29 cellular contexts compared by ENCODE assay signal in the genomic region with DNA sequence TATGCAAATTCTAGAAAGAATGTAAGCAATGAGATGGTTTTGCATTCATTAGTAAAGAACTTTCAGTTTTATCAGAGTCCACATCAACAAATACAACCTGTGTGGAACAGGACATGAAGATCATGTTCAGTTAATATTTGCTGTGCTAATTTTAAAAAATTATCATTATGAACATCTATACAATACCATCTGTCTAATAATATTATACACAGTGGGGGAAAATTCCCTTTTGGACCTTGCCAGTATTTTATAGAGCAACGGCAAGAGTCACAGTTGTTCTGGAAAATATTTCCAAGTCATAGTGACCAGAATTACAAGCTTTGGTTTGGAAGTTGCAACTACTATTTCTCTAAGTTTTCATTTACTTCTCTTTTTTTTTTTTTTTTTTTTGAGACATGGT.
"Had no signal": no experiment of that assay in that cellular context is flagged by ENCODE, and none has a peak within 500 bp of the region (broad histone marks: within the 10 kb centered on the region; RNA-seq: fewer than 3 reads in every experiment).

No MANE protein-coding gene starts in this region.

- ATAC-seq: foreskin keratinocyte, gastroesophageal sphincter, heart right ventricle, T-helper 17 cell had no signal

- H3K4me1 ChIP-seq: adrenal gland, esophagus muscularis mucosa, foreskin keratinocyte, gastroesophageal sphincter, heart right ventricle had no signal

- H3K27me3 ChIP-seq: adrenal gland, esophagus muscularis mucosa, foreskin keratinocyte, gastroesophageal sphincter, heart right ventricle, hepatocyte had no signal

- H3K4me3 ChIP-seq: adrenal gland, coronary artery, dorsolateral prefrontal cortex, esophagus muscularis mucosa, gastroesophageal sphincter, heart right ventricle, hepatocyte had no signal

- H3K36me3 ChIP-seq: adrenal gland, esophagus muscularis mucosa, gastroesophageal sphincter, heart right ventricle, WERI-Rb-1 had no signal

- H3K27ac ChIP-seq: adrenal gland, coronary artery, dorsolateral prefrontal cortex, esophagus muscularis mucosa, foreskin keratinocyte, gastroesophageal sphincter, heart right ventricle, hepatocyte, WERI-Rb-1 had no signal

- H3K9me3 ChIP-seq: adrenal gland, esophagus muscularis mucosa, gastroesophageal sphincter had no signal

- DNase-seq: activated B cell treated with CpG ODN at 0.5 μM for 24 hours; activated CD4-positive, alpha-beta T cell treated with anti-CD3 and anti-CD28 coated beads for 48 hours; activated CD4-positive, alpha-beta T cell treated with anti-CD3 and anti-CD28 coated beads, Interleukin-2, amount 50 U/mL, for 1 hour; activated CD4-positive, alpha-beta T cell treated with anti-CD3 and anti-CD28 coated beads, Interleukin-2, amount 50 U/mL, for 48 hours; activated CD8-positive, alpha-beta memory T cell treated with anti-CD3 and anti-CD28 coated beads for 24 hours; activated CD8-positive, alpha-beta T cell treated with anti-CD3 and anti-CD28 coated beads for 36 hours; activated effector memory CD4-positive, alpha-beta T cell treated with Interleukin-2 at 50 U/mL for 16 hours; activated gamma-delta T cell treated with Interleukin-2 at 50 U/mL for 16 hours; activated naive CD4-positive, alpha-beta T cell treated with anti-CD3 and anti-CD28 coated beads for 36 hours; activated naive CD8-positive, alpha-beta T cell treated with anti-CD3 and anti-CD28 coated beads for 36 hours; activated naive CD8-positive, alpha-beta T cell treated with anti-CD3 and anti-CD28 coated beads, Interleukin-2, amount 50 U/mL, for 24 hours; activated T-cell treated with anti-CD3 and anti-CD28 coated beads, Interleukin-2, amount 50 U/mL, for 4 hours; adrenal gland; amygdala; aorta; dorsolateral prefrontal cortex; effector memory CD4-positive, alpha-beta T cell; endodermal cell; erythroblast; foreskin keratinocyte; heart right ventricle; T-helper 1 cell; T-helper 17 cell; T1000; WERI-Rb-1 had no signal
